8 cellular contexts compared by ENCODE assay signal in genomic region chr7:123770378-123770777, GRCh38. TPM values are rescaled to one million over a fixed set of nuclear protein-coding genes. Genes with fewer than 3 reads are reported as not detected.
DNase-seq lines count a peak whose midpoint lies in the region; ATAC-seq, FAIRE-seq and TF ChIP-seq lines count a peak whose summit lies in the region.

No MANE protein-coding gene starts in this region.

- H2BK5ac ChIP-seq in H1 (ENCODE audit: low read depth, low read length) = no peak overlapping the region

- no peaks in the 10 kb centered on the region for H3K27me3 Mint-ChIP-seq in GM23338 (ENCODE audit: insufficient read depth, low read depth, poor library complexity)

- no peak overlapping the region for H3K4ac ChIP-seq in H1 (replicated peaks; ENCODE audit: insufficient read length, low read depth, low read length)

- no peaks in the 10 kb centered on the region for H3K36me3 Mint-ChIP-seq in GM23338 (ENCODE audit: low read depth)

- H3K36me3 ChIP-seq in Karpas-422 (ENCODE audit: insufficient read depth, low read length) (no peaks in the 10 kb centered on the region), H1 (ENCODE audit: control insufficient read depth in 2 of 4, insufficient read depth in 4 of 4, low read length in 3 of 4) (no peaks in the 10 kb centered on the region), body of pancreas (replicated peaks in 1 of 2; ENCODE audit: insufficient read depth in 1 of 2, low read depth in 2 of 2) (no peaks in the 10 kb centered on the region), GM23338 (ENCODE audit: insufficient read depth) (no peaks in the 10 kb centered on the region)

- no peak overlapping the region for H2BK15ac ChIP-seq in H1 (ENCODE audit: low read length)

- H3K23me2 ChIP-seq in H1 (ENCODE audit: low read depth, low read length) = no peaks in the 10 kb centered on the region

- no peak overlapping the region for H2AK5ac ChIP-seq in H1 (ENCODE audit: low read depth, low read length)

- intact Hi-C loops in dorsolateral prefrontal cortex (cut with DNase I) = no loop called here
- intact Hi-C loops in body of pancreas (cut with DNase I) = no loop called here

- no peaks in the 10 kb centered on the region for H3K9me3 ChIP-seq in Karpas-422 (ENCODE audit: low read length)
- no peaks in the 10 kb centered on the region for H3K9me3 ChIP-seq in H1 (ENCODE audit: insufficient read depth in 2 of 2, low read depth in 1 of 2, low read length in 1 of 2)
- H3K9me3 ChIP-seq in body of pancreas = no peaks in the 10 kb centered on the region

- CTCF ChIA-PET in H1 (lab: Charles Lee; ENCODE audit: partially characterized antibody) = interaction anchor here (0.6 to 2.8 kb wide), 8 partner anchors 21 to 385 kb away, joined by 3 to 11 read pairs (median 4); partner anchors contain the start of gene WASL

- H3K56ac ChIP-seq in H1 (replicated peaks; ENCODE audit: insufficient read length, low read depth, low read length) = no peak overlapping the region

- no peak overlapping the region for H4K91ac ChIP-seq in H1 (replicated peaks; ENCODE audit: insufficient read length, low read length)

- TF ChIP-seq CTCF in GM10266 (IDR thresholded peaks at IDR 0.05; ENCODE audit: control insufficient read depth, insufficient read depth, low read depth, missing control alignments) (no peak), H1 (IDR thresholded peaks at IDR 0.05; ENCODE audit: control extremely low read depth in 1 of 3, insufficient read depth in 1 of 3, low read depth in 1 of 3, low read length in 3 of 3) (no peak), dorsolateral prefrontal cortex (IDR thresholded peaks at IDR 0.05 in 54 of 56, conservative IDR thresholded peaks at IDR 0.05 in 2 of 56; ENCODE audit: low read depth in 1 of 56, partially characterized antibody in 56 of 56) (no peak), body of pancreas (IDR thresholded peaks at IDR 0.05) (no peak), GM23338 (conservative IDR thresholded peaks at IDR 0.05; ENCODE audit: low read depth in 2 of 2) (no peak)

- H3K4me3 ChIP-seq in Karpas-422 (ENCODE audit: low read length) = peak overlapping the region; percentile 39
- no peak overlapping the region for H3K4me3 ChIP-seq in H1 (ENCODE audit: extremely low read depth in 1 of 4, insufficient read depth in 2 of 4, low read depth in 3 of 4, low read length in 4 of 4)
- no peak overlapping the region for H3K4me3 ChIP-seq in dorsolateral prefrontal cortex
- H3K4me3 ChIP-seq in body of pancreas = no peak overlapping the region
- H3K4me3 ChIP-seq in GM23338 = no peak overlapping the region

- ATAC-seq in GM21717 (IDR thresholded peaks at IDR 0.05; ENCODE audit: unreplicated experiment) (peak; percentile 98), body of pancreas (no peak), GM23338 (no peak)

- H3K4me2 ChIP-seq in Karpas-422 (ENCODE audit: low read depth, low read length, poor library complexity, severe bottlenecking) (peak overlapping the region; percentile 57), H1 (ENCODE audit: insufficient read depth in 1 of 2, low read depth in 2 of 2, low read length in 2 of 2) (no peak overlapping the region), GM23338 (no peak overlapping the region)

- peaks cover 21% of the 10 kb centered on the region for H3K4me1 Mint-ChIP-seq in GM23338

- H3K14ac ChIP-seq in H1 (ENCODE audit: insufficient read length) = no peak overlapping the region

- H3K9ac ChIP-seq in Karpas-422 (ENCODE audit: low read length) (peak overlapping the region; percentile 44; the same call in 1 of the 2 replicates), H1 (replicated peaks in 1 of 4; ENCODE audit: extremely low read depth in 1 of 4, low read depth in 3 of 4, low read length in 3 of 4) (no peak overlapping the region)

- no peak overlapping the region for H3K18ac ChIP-seq in H1 (ENCODE audit: extremely low read depth, low read length)

- H3K27ac Mint-ChIP-seq in GM23338 = no peak overlapping the region; the same call in 1 of the 2 replicates

- no peak for TF ChIP-seq RAD21 in H1 (IDR thresholded peaks at IDR 0.05 in 1 of 2, conservative IDR thresholded peaks at IDR 0.05 in 1 of 2; ENCODE audit: low read depth in 2 of 2, low read length in 2 of 2)

- H3K79me2 ChIP-seq in Karpas-422 (ENCODE audit: low read length) (no peaks in the 10 kb centered on the region), H1 (ENCODE audit: control insufficient read depth in 1 of 2, insufficient read depth in 2 of 2, low read length in 2 of 2) (no peaks in the 10 kb centered on the region), GM23338 (replicated peaks; ENCODE audit: insufficient read depth) (no peaks in the 10 kb centered on the region)

- no peak overlapping the region for H4K5ac ChIP-seq in H1 (ENCODE audit: insufficient read length, low read depth, low read length)

- no peaks in the 10 kb centered on the region for H3K27me3 ChIP-seq in Karpas-422 (ENCODE audit: low read length)
- no peaks in the 10 kb centered on the region for H3K27me3 ChIP-seq in H1 (replicated peaks in 1 of 4; ENCODE audit: control insufficient read depth in 3 of 4, extremely low read depth in 1 of 4, insufficient read depth in 3 of 4, low read length in 3 of 4)
- peaks cover 0 to 6% (median 0%) of the 10 kb centered on the region in 45 donors for H3K27me3 ChIP-seq in dorsolateral prefrontal cortex
- H3K27me3 ChIP-seq in body of pancreas = no peaks in the 10 kb centered on the region
- H3K27me3 ChIP-seq in GM23338 (ENCODE audit: insufficient read depth) = no peaks in the 10 kb centered on the region

- H2BK12ac ChIP-seq in H1 (ENCODE audit: low read depth, low read length) = no peak overlapping the region

- H4K20me1 ChIP-seq in Karpas-422 (ENCODE audit: insufficient read depth, low read depth, low read length) (no peaks in the 10 kb centered on the region), H1 (replicated peaks in 1 of 2; ENCODE audit: control insufficient read depth in 1 of 2, insufficient read depth in 2 of 2, low read length in 2 of 2) (no peaks in the 10 kb centered on the region), GM23338 (replicated peaks; ENCODE audit: insufficient read depth) (no peaks in the 10 kb centered on the region)

- H3K23ac ChIP-seq in H1 (ENCODE audit: insufficient read length) = no peak overlapping the region

- TF ChIP-seq POLR2A in H1 (IDR thresholded peaks at IDR 0.05; ENCODE audit: control extremely low read depth in 1 of 2, low read depth in 2 of 2, low read length in 2 of 2) (no peak), body of pancreas (IDR thresholded peaks at IDR 0.05) (no peak)

- TF ChIP-seq EP300 in H1 (IDR thresholded peaks at IDR 0.05; ENCODE audit: borderline replicate concordance in 1 of 2, low read depth in 2 of 2, low read length in 2 of 2) = no peak

- WGBS in H1 (ENCODE audit: extremely low coverage in 1 of 2, insufficient coverage in 1 of 2, insufficient read length in 1 of 2, insufficient replicate concordance in 2 of 2, low coverage in 1 of 2, low lambda C conversion rate in 2 of 2, missing lambda C conversion rate in 1 of 2), 2 experiments = 91% methylated on average over 4 of the region's 8 CpGs; no CpG with 5 or more reads in 1 of the 2 experiments
- WGBS in body of pancreas, 2 donors = 86 to 89% methylated on average over 8 of the region's 8 CpGs

- no peak overlapping the region for H2BK20ac ChIP-seq in H1 (ENCODE audit: low read length)

- H3F3A ChIP-seq in GM23338 (replicated peaks; ENCODE audit: low read depth) = no peaks in the 10 kb centered on the region

- POLR2A ChIA-PET in H1 (lab: Charles Lee; ENCODE audit: partially characterized antibody) = interaction anchor here (1.7 kb wide), 1 partner anchor 22 kb away, joined by 8 read pairs; the partner anchor contains the start of gene WASL

- H4K8ac ChIP-seq in H1 (ENCODE audit: extremely low read depth, insufficient read depth, low read length) = no peak overlapping the region

- no peaks in the 10 kb centered on the region for H3K9me3 Mint-ChIP-seq in GM23338

- H3K9me2 ChIP-seq in Karpas-422 (replicated peaks; ENCODE audit: insufficient read depth, low read length) (no peaks in the 10 kb centered on the region), GM23338 (ENCODE audit: insufficient read depth) (no peaks in the 10 kb centered on the region)

- H3K4me3 Mint-ChIP-seq in GM23338 = no peak overlapping the region

- DNase-seq in GM10266 (ENCODE audit: extremely low spot score) = peak; percentile 74
- DNase-seq in Karpas-422 = peak; percentile 56
- no peak for DNase-seq in H1 (ENCODE audit: low read depth in 1 of 2, low spot score in 2 of 2)
- DNase-seq in dorsolateral prefrontal cortex = no peak
- no peak for DNase-seq in body of pancreas
- no peak for DNase-seq in GM23338 (ENCODE audit: low spot score)
- DNase-seq in activated naive CD4-positive, alpha-beta T cell treated with Interleukin-2 at 50 U/mL for 16 hours = no peak

- H2BK120ac ChIP-seq in H1 (replicated peaks; ENCODE audit: low read depth, low read length) = no peak overlapping the region

- H2AFZ ChIP-seq in Karpas-422 (ENCODE audit: low read length) (peak overlapping the region; percentile 24), H1 (ENCODE audit: low read length) (0 out of 2 replicates have a peak overlapping the region, but pooled peaks have one; percentile 48), GM23338 (no peak overlapping the region)

- H3K4me1 ChIP-seq in Karpas-422 (ENCODE audit: low read length) (peaks cover 8% of the 10 kb centered on the region; the same call in 1 of the 2 replicates), H1 (replicated peaks in 1 of 4; ENCODE audit: control insufficient read depth in 3 of 4, insufficient read depth in 4 of 4, low read length in 3 of 4) (no peaks in the 10 kb centered on the region; a peak in 1 of 7 replicates), body of pancreas (peaks cover 10% of the 10 kb centered on the region), GM23338 (ENCODE audit: insufficient read depth) (peaks cover 51% of the 10 kb centered on the region)

- no peak overlapping the region for H3K27ac ChIP-seq in Karpas-422 (ENCODE audit: low read length)
- H3K27ac ChIP-seq in H1 (ENCODE audit: low read depth, low read length) = no peak overlapping the region
- H3K27ac ChIP-seq in dorsolateral prefrontal cortex = no peak overlapping the region
- no peak overlapping the region for H3K27ac ChIP-seq in body of pancreas
- H3K27ac ChIP-seq in GM23338 (ENCODE audit: low read depth) = no peak overlapping the region

- FAIRE-seq in H1 (lab: Jason Lieb, UNC) = no peak

- no peaks in the 10 kb centered on the region for H3K79me1 ChIP-seq in H1 (ENCODE audit: low read depth, low read length)

RNA-seq across cellular contexts. Expression of gene WASL, which starts 21.6 kb away (rescaled TPM):
- 7.1 and 12.1 TPM in 2 replicates for total RNA-seq in Karpas-422 (2014; rRNA removed; shearing (Covaris generic); ENCODE audit: low replicate concordance)
- total RNA-seq in H1 (2021; fragmentation: NEBNext Ultra II Directional; extraction: Animal tissue kit (Norgen Biotek cat#: 25700)) = 37.1 and 38.9 TPM in 2 replicates
- polyA plus RNA-seq in H1 (2011; rRNA removed) (6.0 and 7.7 TPM in 2 replicates), GM23338 (2016; fragmentation: Nextera tagmentation; extraction: Ambion mirVana) (35.6 and 36.4 TPM in 2 replicates)
- 8.4 TPM for polyA plus RNA-seq in H1 (2011; cell fraction: cytosol; rRNA removed)
- polyA plus RNA-seq in H1 (2011; cell fraction: nucleus; rRNA removed) = 6.8 TPM
- polyA plus RNA-seq in H1 (2012, experiment 1 of 2) = 12.0 to 20.5 TPM (median 14.1 TPM) in 4 replicates
- 3.2 TPM for polyA plus RNA-seq in H1 (2012, experiment 2 of 2)
- polyA plus RNA-seq in H1 (2013, experiment 1 of 2) = 22.5 TPM
- 23.7 TPM for polyA plus RNA-seq in H1 (2013, experiment 2 of 2)
- 6.2 and 6.9 TPM in 2 replicates for polyA minus RNA-seq in H1 (2011; rRNA and poly(A)+ RNA removed)
- polyA minus RNA-seq in H1 (2011; cell fraction: cytosol; rRNA and poly(A)+ RNA removed) = 10.1 TPM
- polyA minus RNA-seq in H1 (2011; cell fraction: nucleus; rRNA and poly(A)+ RNA removed) = 32.8 TPM
- total RNA-seq in dorsolateral prefrontal cortex (10 to 100 TPM; 41.1 to 88.3 (median 68.7) TPM), body of pancreas (10 to 100 TPM; 12.9 to 20.5 TPM)
- 45.3 and 57.0 TPM in 2 replicates for total RNA-seq in GM23338 (2014; rRNA removed; shearing (Covaris generic))

Comparison
In these comparisons a context has a peak if more than half of its experiments do, and no peak if none do; other contexts are left out.
1. DNase-seq: peak in GM10266 (single experiment) and Karpas-422 (single experiment); none in H1 (0 of 2), dorsolateral prefrontal cortex (0 of 10), body of pancreas (0 of 4), GM23338 (single experiment) and activated naive CD4-positive, alpha-beta T cell treated with Interleukin-2 at 50 U/mL for 16 hours (single experiment).